In genomic region chr7:65731129-65731528, GRCh38 we compare ENCODE assay signal across 1 cellular context.
TF ChIP-seq lines count a peak whose summit lies in the region.

No MANE protein-coding gene starts in this region.

TF ChIP-seq in SK-N-SH treated with all-trans-retinoic acid at 6 μM for 48 hours, 23 proteins besides CTCF, POLR2A, EP300 and RAD21 (continued from another document):
- TF ChIP-seq PPARA (CRISPR knock-in tag; IDR thresholded peaks at IDR 0.05; ENCODE audit: borderline replicate concordance), result no peak
- TF ChIP-seq, protein P1, sequence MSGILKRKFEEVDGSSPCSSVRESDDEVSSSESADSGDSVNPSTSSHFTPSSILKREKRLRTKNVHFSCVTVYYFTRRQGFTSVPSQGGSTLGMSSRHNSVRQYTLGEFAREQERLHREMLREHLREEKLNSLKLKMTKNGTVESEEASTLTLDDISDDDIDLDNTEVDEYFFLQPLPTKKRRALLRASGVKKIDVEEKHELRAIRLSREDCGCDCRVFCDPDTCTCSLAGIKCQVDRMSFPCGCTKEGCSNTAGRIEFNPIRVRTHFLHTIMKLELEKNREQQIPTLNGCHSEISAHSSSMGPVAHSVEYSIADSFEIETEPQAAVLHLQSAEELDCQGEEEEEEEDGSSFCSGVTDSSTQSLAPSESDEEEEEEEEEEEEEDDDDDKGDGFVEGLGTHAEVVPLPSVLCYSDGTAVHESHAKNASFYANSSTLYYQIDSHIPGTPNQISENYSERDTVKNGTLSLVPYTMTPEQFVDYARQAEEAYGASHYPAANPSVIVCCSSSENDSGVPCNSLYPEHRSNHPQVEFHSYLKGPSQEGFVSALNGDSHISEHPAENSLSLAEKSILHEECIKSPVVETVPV (CRISPR knock-in tag; IDR thresholded peaks at IDR 0.05), result no peak
- TF ChIP-seq GLIS3 (CRISPR knock-in tag; IDR thresholded peaks at IDR 0.05), result no peak
- no peak for TF ChIP-seq OSR1 (CRISPR knock-in tag; IDR thresholded peaks at IDR 0.05)
- TF ChIP-seq TOX (CRISPR knock-in tag; IDR thresholded peaks at IDR 0.05; ENCODE audit: borderline replicate concordance), result no peak
- TF ChIP-seq ZNF70 (CRISPR knock-in tag; IDR thresholded peaks at IDR 0.05), result no peak
TF ChIP-seq in SK-N-SH treated with all-trans-retinoic acid at 6 μM for 48 hours: peak in this region for 0.
